Comparison of ENCODE assay signal across 8 cellular contexts in genomic region chr11:107565219-107565937, GRCh38. TPM values are rescaled to one million over a fixed set of nuclear protein-coding genes. Genes with fewer than 3 reads are reported as not detected.
DNase-seq lines count a peak whose midpoint lies in the region; ATAC-seq and TF ChIP-seq lines count a peak whose summit lies in the region.

ALKBH8 (minus strand) TSS chr11:107565735; CDS start chr11:107560893, 4,842 bp downstream.

- BruUV-seq in Caco-2 (replicated peaks; lab: Mats Ljungman, UMichigan): no TSS peak

- no peaks in the 10 kb centered on the region for H4K20me1 ChIP-seq in OCI-LY1 (ENCODE audit: insufficient read depth, low read length)

- peaks cover 13% of the 10 kb centered on the region for H3K4me1 Mint-ChIP-seq in Caco-2 (ENCODE audit: low read depth, unreplicated experiment)

- peak; percentile 40 for TF ChIP-seq POLR2A in erythroblast (IDR thresholded peaks at IDR 0.05; ENCODE audit: low read length)

- intact Hi-C loops in Caco-2 (cut with micrococcal nuclease; ENCODE audit: unreplicated experiment): loop anchor here (1.0 kb wide), 1 partner anchor 11 kb away; no protein-coding TSS in a partner anchor

- H3K36me3 Mint-ChIP-seq in Caco-2 (ENCODE audit: insufficient read depth, unreplicated experiment): no peaks in the 10 kb centered on the region

- H3K27me3 ChIP-seq in Caco-2 (replicated peaks; ENCODE audit: control insufficient read depth, insufficient read depth, low read length) (no peaks in the 10 kb centered on the region), OCI-LY1 (ENCODE audit: insufficient read depth, low read length) (no peaks in the 10 kb centered on the region), muscle layer of duodenum (ENCODE audit: low read depth, low read length) (no peaks in the 10 kb centered on the region)

- H3K9me3 ChIP-seq in Caco-2 (no peaks in the 10 kb centered on the region), OCI-LY1 (ENCODE audit: low read length) (no peaks in the 10 kb centered on the region), muscle layer of duodenum (ENCODE audit: control insufficient read depth in 1 of 2, low read length in 2 of 2) (no peaks in the 10 kb centered on the region)

- no peaks in the 10 kb centered on the region for H3K27me3 Mint-ChIP-seq in Caco-2 (ENCODE audit: insufficient read depth, unreplicated experiment)

- H3K27ac Mint-ChIP-seq in Caco-2 (ENCODE audit: unreplicated experiment): peak within 1 kb of the TSS; percentile 94

- no peaks in the 10 kb centered on the region for H3K36me3 ChIP-seq in Caco-2 (ENCODE audit: control insufficient read depth, insufficient read depth, low read length)
- H3K36me3 ChIP-seq in OCI-LY1 (ENCODE audit: insufficient read depth, low read length): no peaks in the 10 kb centered on the region
- no peaks in the 10 kb centered on the region for H3K36me3 ChIP-seq in muscle layer of duodenum (ENCODE audit: control insufficient read depth in 1 of 2, insufficient read depth in 2 of 2, low read length in 2 of 2)

- DNase-seq in Caco-2 (peak; percentile 83), HT1080 (ENCODE audit: low read depth) (peak; percentile 77), activated T-cell treated with anti-CD3 and anti-CD28 coated beads for 24 hours (ENCODE audit: low read depth) (peak; percentile 69), erythroblast (lab: John Stamatoyannopoulos, UW) (peak; percentile 80 to 83)
- peak; percentile 41 for DNase-seq in stimulated activated CD8-positive, alpha-beta memory T cell treated with anti-CD3 and anti-CD28 coated beads, Interleukin-7, amount 100 ng/mL, for 24 hours (ENCODE audit: low read depth)

- POLR2A ChIA-PET in Caco-2 (lab: Charles Lee): interaction anchor here (0.6 kb wide), 1 partner anchor 382 kb away, joined by 3 read pairs; no protein-coding TSS in a partner anchor

- peak; percentile 67 for ATAC-seq in GM21360 (IDR thresholded peaks at IDR 0.05; ENCODE audit: unreplicated experiment)

- no peaks in the 10 kb centered on the region for H3F3A ChIP-seq in OCI-LY1 (ENCODE audit: insufficient read depth, low read length)

- CTCF ChIA-PET in Caco-2 (lab: Charles Lee): interaction anchor here (1.2 to 3.8 kb wide), 2 partner anchors 16 to 124 kb away, joined by 3 to 22 read pairs; no protein-coding TSS in a partner anchor

- H3K79me2 ChIP-seq in OCI-LY1 (ENCODE audit: insufficient read depth, low read length): peaks cover 24% of the 10 kb centered on the region; the same call in 1 of the 2 replicates

- no peaks in the 10 kb centered on the region for H3K9me2 ChIP-seq in OCI-LY1 (ENCODE audit: low read depth, low read length)

- H3K9me3 Mint-ChIP-seq in Caco-2 (ENCODE audit: unreplicated experiment): no peaks in the 10 kb centered on the region

- H3K4me3 ChIP-seq in Caco-2 (ENCODE audit: low read depth, low read length) (peak within 1 kb of the TSS; percentile 63), OCI-LY1 (ENCODE audit: low read depth, low read length, poor library complexity, severe bottlenecking) (peak within 1 kb of the TSS; percentile 90), muscle layer of duodenum (ENCODE audit: low read depth in 1 of 2, low read length in 2 of 2) (peak within 1 kb of the TSS; percentile 94 to 95)

- peak within 1 kb of the TSS; percentile 84 for H3K9ac ChIP-seq in OCI-LY1 (ENCODE audit: low read length)

- H3K27ac ChIP-seq in OCI-LY1 (ENCODE audit: low read depth, low read length, poor library complexity, severe bottlenecking): peak within 1 kb of the TSS; percentile 94
- H3K27ac ChIP-seq in muscle layer of duodenum (ENCODE audit: low read length): peak within 1 kb of the TSS; percentile 83

- TF ChIP-seq CTCF in Caco-2 (IDR thresholded peaks at IDR 0.05; ENCODE audit: insufficient read depth in 1 of 2, low read depth in 1 of 2, low read length in 1 of 2, severe bottlenecking in 1 of 2, unreplicated experiment in 1 of 2): no peak
- TF ChIP-seq CTCF in OCI-LY1 (IDR thresholded peaks at IDR 0.05; ENCODE audit: low read length): no peak

- H2AFZ ChIP-seq in OCI-LY1 (ENCODE audit: low read length): peak within 1 kb of the TSS; percentile 76

- H3K4me1 ChIP-seq in Caco-2 (peaks cover 17% of the 10 kb centered on the region), OCI-LY1 (ENCODE audit: insufficient read depth, low read length, severe bottlenecking) (peaks cover 45% of the 10 kb centered on the region), muscle layer of duodenum (ENCODE audit: control insufficient read depth in 1 of 2, insufficient read depth in 2 of 2, low read length in 2 of 2) (peaks cover 8 to 22% of the 10 kb centered on the region in 2 donors)

- H3K4me3 Mint-ChIP-seq in Caco-2 (ENCODE audit: unreplicated experiment): peak within 1 kb of the TSS; percentile 96

- peak within 1 kb of the TSS; percentile 91 for H3K4me2 ChIP-seq in OCI-LY1 (ENCODE audit: low read length)

RNA-seq across cellular contexts. Expression of gene ALKBH8, which starts in this region (rescaled TPM):
- total RNA-seq in Caco-2 (2022): 15.7 and 16.8 TPM in 2 replicates
- 14.2 and 16.0 TPM in 2 replicates for total RNA-seq in HT1080 (2014; rRNA removed; shearing (Covaris generic))
- polyA plus RNA-seq in HT1080 (2015; cell fraction: cytosol; rRNA removed): 13.1 and 15.4 TPM in 2 replicates
- polyA plus RNA-seq in HT1080 (2015; cell fraction: nucleus; rRNA removed): 14.8 and 15.3 TPM in 2 replicates

Comparison
In these comparisons a context has a peak if more than half of its experiments do, and no peak if none do; other contexts are left out.
1. Peak in every context shown above with its lines: DNase-seq, ATAC-seq, H3K4me3 ChIP-seq and H3K27ac ChIP-seq.